Comparison of ENCODE assay signal across 8 cellular contexts in the genomic region with DNA sequence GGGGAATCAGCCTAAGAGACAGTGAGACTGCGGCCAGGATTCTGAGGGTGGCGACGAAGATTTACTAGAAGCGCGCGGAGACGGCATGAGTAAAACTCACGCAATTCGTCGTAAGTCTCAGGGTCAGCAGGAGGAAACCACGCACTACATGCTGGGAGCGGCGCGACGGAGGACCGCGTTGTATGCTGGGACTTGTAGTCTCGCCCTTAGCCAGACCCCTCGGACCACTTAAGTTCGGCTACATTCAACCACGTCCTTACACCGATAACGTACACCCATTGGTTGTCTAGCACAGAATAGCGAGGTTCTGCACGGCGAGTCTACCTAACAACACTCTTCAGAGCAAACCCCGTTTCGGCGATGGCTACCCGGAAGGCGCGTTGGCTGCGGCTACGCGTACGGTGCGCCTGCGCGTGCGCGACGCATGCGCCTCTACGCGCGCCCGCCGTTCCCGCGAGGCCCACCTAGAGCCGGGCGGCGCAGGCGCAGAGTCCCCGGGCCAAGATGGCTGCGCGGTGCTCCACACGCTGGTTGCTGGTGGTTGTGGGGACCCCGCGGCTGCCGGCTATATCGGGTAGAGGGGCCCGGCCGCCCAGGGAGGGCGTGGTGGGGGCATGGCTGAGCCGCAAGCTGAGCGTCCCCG. TPM values are rescaled to one million over a fixed set of nuclear protein-coding genes. Genes with fewer than 3 reads are reported as not detected.
A peak's percentile ranks its signal among the peaks of the same experiment; 100 is the strongest.
DNase-seq lines count a peak whose midpoint lies in the region; ATAC-seq and TF ChIP-seq lines count a peak whose summit lies in the region.

Gene DNAJA3 (plus strand): TSS at position 491 of the 643 bp plus-strand sequence. CDS start 14 bp downstream, at position 505.

- H3K9me3 Mint-ChIP-seq in H9, result no peaks in the 10 kb centered on the region
- no peaks in the 10 kb centered on the region for H3K9me3 Mint-ChIP-seq in natural killer cell treated with Interleukin-12 subunit alpha and Interleukin-12 subunit beta and Interleukin-15 and Interleukin-18, amount 100 ng/mL, for 72 hours

- H3K14ac ChIP-seq in H9 (ENCODE audit: insufficient read depth, low read length), result peak within 1 kb of the TSS; percentile 84

- ATAC-seq in natural killer cell treated with Interleukin-12 subunit alpha and Interleukin-12 subunit beta and Interleukin-15 and Interleukin-18, amount 100 ng/mL, for 72 hours, result peak; percentile 97 to 98

- no peak within 1 kb of the TSS for H3K4ac ChIP-seq in H9 (ENCODE audit: low read depth, low read length)

- H2BK12ac ChIP-seq in H9 (ENCODE audit: insufficient read length, low read depth, low read length), result no peak within 1 kb of the TSS

- no peak within 1 kb of the TSS for H4K91ac ChIP-seq in H9 (ENCODE audit: insufficient read length, low read depth, low read length)

- H3K4me1 ChIP-seq in ES-I3 (ENCODE audit: insufficient read depth, low read length) (no peaks in the 10 kb centered on the region), H9 (ENCODE audit: insufficient read depth, low read length) (no peaks in the 10 kb centered on the region)

- H3K36me3 Mint-ChIP-seq in H9 (ENCODE audit: insufficient read depth in 1 of 3, low read depth in 3 of 3), result peaks cover 12 to 16% (median 13%) of the 10 kb centered on the region in 3 experiments; a peak in 6 of 7 replicates
- peaks cover 10% of the 10 kb centered on the region for H3K36me3 Mint-ChIP-seq in natural killer cell treated with Interleukin-12 subunit alpha and Interleukin-12 subunit beta and Interleukin-15 and Interleukin-18, amount 100 ng/mL, for 72 hours

- no peak within 1 kb of the TSS for H2BK20ac ChIP-seq in H9 (ENCODE audit: low read depth, low read length, poor library complexity, severe bottlenecking)

- peak within 1 kb of the TSS; percentile 75 for H3K4me3 ChIP-seq in fibroblast of the aortic adventitia (ENCODE audit: low read depth, low read length)

- peak within 1 kb of the TSS; percentile 35 for H2AFZ ChIP-seq in H9 (ENCODE audit: low read length)

- no peak within 1 kb of the TSS for H2BK120ac ChIP-seq in H9 (ENCODE audit: low read depth, low read length, poor library complexity, severe bottlenecking)

- H2AK5ac ChIP-seq in H9 (ENCODE audit: insufficient read length, low read length), result no peak within 1 kb of the TSS

- no peak within 1 kb of the TSS for H3T11ph ChIP-seq in H9 (ENCODE audit: low read length)

- H3K27me3 Mint-ChIP-seq in H9 (ENCODE audit: low read depth), result no peaks in the 10 kb centered on the region
- H3K27me3 Mint-ChIP-seq in natural killer cell treated with Interleukin-12 subunit alpha and Interleukin-12 subunit beta and Interleukin-15 and Interleukin-18, amount 100 ng/mL, for 72 hours, result no peaks in the 10 kb centered on the region

- no peak within 1 kb of the TSS for H4K5ac ChIP-seq in H9 (ENCODE audit: insufficient read length, low read depth, low read length)

- H3K4me1 Mint-ChIP-seq in H9, result peaks cover 15 to 21% of the 10 kb centered on the region in 2 experiments
- peaks cover 25 to 26% of the 10 kb centered on the region in 2 donors for H3K4me1 Mint-ChIP-seq in natural killer cell treated with Interleukin-12 subunit alpha and Interleukin-12 subunit beta and Interleukin-15 and Interleukin-18, amount 100 ng/mL, for 72 hours (ENCODE audit: low read depth in 2 of 2)

- no CpG with 5 or more reads among the region's 68 CpGs for WGBS in H9 (ENCODE audit: extremely low coverage, insufficient read length, low lambda C conversion rate)

- H3K23ac ChIP-seq in H9 (ENCODE audit: insufficient read length, low read depth, low read length), result no peak within 1 kb of the TSS

- TF ChIP-seq CTCF in H9 (conservative IDR thresholded peaks at IDR 0.05), result no peak
- no peak for TF ChIP-seq CTCF in fibroblast of the aortic adventitia (IDR thresholded peaks at IDR 0.05; ENCODE audit: insufficient read depth, low read length)

- no peaks in the 10 kb centered on the region for H3K36me3 ChIP-seq in ES-I3 (ENCODE audit: insufficient read depth, low read length)

- peak within 1 kb of the TSS; percentile 98 to 99 (median 99) for H3K27ac Mint-ChIP-seq in H9
- peak within 1 kb of the TSS; percentile 98 to 99 for H3K27ac Mint-ChIP-seq in natural killer cell treated with Interleukin-12 subunit alpha and Interleukin-12 subunit beta and Interleukin-15 and Interleukin-18, amount 100 ng/mL, for 72 hours

- H3K4me2 ChIP-seq in H9 (ENCODE audit: insufficient read depth, insufficient read length, low read length), result peak within 1 kb of the TSS; percentile 99

- no peaks in the 10 kb centered on the region for H3K79me1 ChIP-seq in H9 (ENCODE audit: insufficient read depth, low read depth, low read length, poor library complexity, severe bottlenecking)

- no peak within 1 kb of the TSS for H2BK5ac ChIP-seq in H9 (ENCODE audit: insufficient read length, low read length)

- H3K27me3 ChIP-seq in H9 (ENCODE audit: insufficient read depth, low read length), result no peaks in the 10 kb centered on the region

- H4K8ac ChIP-seq in H9 (replicated peaks; ENCODE audit: insufficient read length, low read depth, low read length), result no peak within 1 kb of the TSS

- H3K4me3 Mint-ChIP-seq in H9, result peak within 1 kb of the TSS; percentile 99
- H3K4me3 Mint-ChIP-seq in natural killer cell treated with Interleukin-12 subunit alpha and Interleukin-12 subunit beta and Interleukin-15 and Interleukin-18, amount 100 ng/mL, for 72 hours, result peak within 1 kb of the TSS; percentile 93

- peak within 1 kb of the TSS; percentile 2 for H3K56ac ChIP-seq in H9 (ENCODE audit: insufficient read length, low read depth, low read length)

- H3K9me3 ChIP-seq in ES-I3 (ENCODE audit: control insufficient read depth, insufficient read depth, low read length) (no peaks in the 10 kb centered on the region), H9 (ENCODE audit: control insufficient read depth, low read depth, low read length) (no peaks in the 10 kb centered on the region)

- peak within 1 kb of the TSS; percentile 83 for H3K18ac ChIP-seq in H9 (ENCODE audit: insufficient read length, low read depth, low read length)

- H3K23me2 ChIP-seq in H9 (ENCODE audit: insufficient read length, low read depth, low read length, poor library complexity, severe bottlenecking), result peaks cover 7% of the 10 kb centered on the region

- DNase-seq in H9, result peak; percentile 91
- DNase-seq in M059J (ENCODE audit: low read depth), result peak; percentile 94
- DNase-seq in activated T-helper 9 cell treated with anti-CD3 and anti-CD28 coated beads, Interleukin-2, amount 50 U/mL, for 16 hours (ENCODE audit: low read depth), result peak; percentile 90
- peak; percentile 97 for DNase-seq in fibroblast of the aortic adventitia (ENCODE audit: low read depth)
- DNase-seq in natural killer cell treated with Interleukin-12 subunit alpha and Interleukin-12 subunit beta and Interleukin-15 and Interleukin-18, amount 100 ng/mL, for 72 hours (ENCODE audit: low spot score), result peak; percentile 95
- DNase-seq in stimulated activated naive CD4-positive, alpha-beta T cell treated with Interleukin-2 at 50 U/mL for 16 hours (lab: John Stamatoyannopoulos, UW), result peak; percentile 89

- H3K9ac ChIP-seq in ES-I3 (ENCODE audit: low read depth, low read length) (peak within 1 kb of the TSS; percentile 84), H9 (ENCODE audit: extremely low read depth, insufficient read length, low read length) (peak within 1 kb of the TSS; percentile 89)

- no peak within 1 kb of the TSS for H2BK15ac ChIP-seq in H9 (ENCODE audit: low read depth, low read length)

- peak; percentile 91 for TF ChIP-seq POLR2A in Raji (IDR thresholded peaks at IDR 0.05; ENCODE audit: insufficient read depth, low read depth, low read length)

- H3K27ac ChIP-seq in H9 (ENCODE audit: insufficient read length, low read depth, low read length), result peak within 1 kb of the TSS; percentile 35

- H3K79me2 ChIP-seq in H9 (ENCODE audit: insufficient read depth, low read length), result peaks cover 12% of the 10 kb centered on the region; the same call in 1 of the 2 replicates

- no peaks in the 10 kb centered on the region for H4K20me1 ChIP-seq in H9 (ENCODE audit: control insufficient read depth, insufficient read depth, insufficient read length)

RNA-seq across cellular contexts. Expression of gene DNAJA3, which starts in this region (rescaled TPM):
- total RNA-seq in H9 (2021) (56.2 and 60.5 TPM in 2 replicates), fibroblast of the aortic adventitia (ENCODE audit: low replicate concordance) (33.3 and 44.0 TPM in 2 replicates)
- 68.2 and 69.0 TPM in 2 replicates for total RNA-seq in M059J (2014; rRNA removed; shearing (Covaris generic))
- total RNA-seq in natural killer cell treated with Interleukin-12 subunit alpha and Interleukin-12 subunit beta and Interleukin-15 and Interleukin-18, amount 100 ng/mL, for 72 hours, result 10 to 100 TPM; 55.0 to 99.8 TPM

Comparison
In these comparisons a context has a peak if more than half of its experiments do, and no peak if none do; other contexts are left out.
1. Peak in every context shown above with its lines: DNase-seq, ATAC-seq, H3K4me3 ChIP-seq and H3K27ac ChIP-seq.